1 cellular context compared by ENCODE assay signal in genomic region chr6:73642530-73642929, GRCh38.
TF ChIP-seq lines count a peak whose summit lies in the region.

No MANE protein-coding gene starts in this region.

TF ChIP-seq in SK-N-SH, 30 proteins besides CTCF, POLR2A, EP300 and RAD21 (continued from another document):
- no peak for TF ChIP-seq REST (IDR thresholded peaks at IDR 0.05; ENCODE audit: low read depth, low read length)
- peak; percentile 2; the same call in 1 of the 2 replicates for TF ChIP-seq JUND (IDR thresholded peaks at IDR 0.05)
- TF ChIP-seq EZH2phosphoT487 (IDR thresholded peaks at IDR 0.05; ENCODE audit: borderline replicate concordance, low read depth) = no peak
- TF ChIP-seq USF2 (IDR thresholded peaks at IDR 0.05; ENCODE audit: borderline replicate concordance, low read depth, low read length) = no peak
- TF ChIP-seq RXRA (IDR thresholded peaks at IDR 0.05; ENCODE audit: borderline replicate concordance, low read depth) = no peak
- TF ChIP-seq FOXM1 (IDR thresholded peaks at IDR 0.05; ENCODE audit: low read depth) = no peak
- TF ChIP-seq TCF12 (IDR thresholded peaks at IDR 0.05) = peak; percentile 41; the same call in 1 of the 2 replicates
